In genomic region chr2:65298089-65298488, GRCh38 we compare ENCODE assay signal across 25 cellular contexts.
"Had no signal": no experiment of that assay in that cellular context is flagged by ENCODE, and none has a peak within 500 bp of the region (broad histone marks: within the 10 kb centered on the region; RNA-seq: fewer than 3 reads in every experiment).

No MANE protein-coding gene starts in this region.

- DNase-seq: activated CD4-positive, alpha-beta T cell treated with anti-CD3 and anti-CD28 coated beads, Interleukin-2, amount 10 ng/mL, durations not matched to agents 7 days and 5 days; activated CD4-positive, CD25-positive, alpha-beta regulatory T cell treated with anti-CD3 and anti-CD28 coated beads, Interleukin-2, amount 50 U/mL, for 72 hours; activated CD8-positive, alpha-beta memory T cell treated with anti-CD3 and anti-CD28 coated beads, Interleukin-2, amount 50 U/mL, for 48 hours; activated CD8-positive, alpha-beta T cell treated with anti-CD3 and anti-CD28 coated beads for 36 hours; activated naive CD4-positive, alpha-beta T cell treated with anti-CD3 and anti-CD28 coated beads, Interleukin-2, amount 50 U/mL, for 16 hours; activated naive CD8-positive, alpha-beta T cell treated with anti-CD3 and anti-CD28 coated beads, Interleukin-2, amount 10 ng/mL, durations not matched to agents 7 days and 5 days; activated T-cell treated with anti-CD3 and anti-CD28 coated beads, Interleukin-2, amount 50 U/mL, for 1 hour; adrenal gland; anterior cingulate cortex; MG63; NCI-H1092; NCI-H1417; NCI-H1930; NCI-H2171; NCI-H2227 treated with DMSO at 0.1 percent for 48 hours; NCI-H446 treated with DMSO at 0.1 percent for 48 hours; NCI-H524 treated with DMSO at 0.1 percent for 48 hours; NCI-H82; OCI-M1; RPMI8226; SW 1271 had no signal

- H3K9me3 Mint-ChIP-seq: activated CD4-positive, alpha-beta T cell treated with anti-CD3 and anti-CD28 coated beads, Interleukin-2, amount 10 ng/mL, durations not matched to agents 7 days and 5 days; activated CD8-positive, alpha-beta T cell treated with anti-CD3 and anti-CD28 coated beads for 36 hours; activated naive CD8-positive, alpha-beta T cell treated with anti-CD3 and anti-CD28 coated beads, Interleukin-2, amount 10 ng/mL, durations not matched to agents 7 days and 5 days; WTC11 had no signal

- H3K27ac Mint-ChIP-seq: activated CD4-positive, alpha-beta T cell treated with anti-CD3 and anti-CD28 coated beads, Interleukin-2, amount 10 ng/mL, durations not matched to agents 7 days and 5 days; activated CD8-positive, alpha-beta T cell treated with anti-CD3 and anti-CD28 coated beads for 36 hours; activated naive CD8-positive, alpha-beta T cell treated with anti-CD3 and anti-CD28 coated beads, Interleukin-2, amount 10 ng/mL, durations not matched to agents 7 days and 5 days; WTC11 had no signal

- H3K9me3 ChIP-seq: adrenal gland, MG63 had no signal

- H3K4me3 ChIP-seq: adrenal gland, MG63, SK-N-MC had no signal

- H3K27ac ChIP-seq: adrenal gland, SK-N-MC had no signal

- H3K36me3 Mint-ChIP-seq: WTC11 had no signal

- ATAC-seq: activated CD8-positive, alpha-beta T cell treated with anti-CD3 and anti-CD28 coated beads for 36 hours; Panc1; Right ventricle myocardium inferior; WTC11 had no signal

- H3K36me3 ChIP-seq: adrenal gland, MG63 had no signal

- H3K4me3 Mint-ChIP-seq: activated CD4-positive, alpha-beta T cell treated with anti-CD3 and anti-CD28 coated beads, Interleukin-2, amount 10 ng/mL, durations not matched to agents 7 days and 5 days; activated CD8-positive, alpha-beta T cell treated with anti-CD3 and anti-CD28 coated beads for 36 hours; activated naive CD8-positive, alpha-beta T cell treated with anti-CD3 and anti-CD28 coated beads, Interleukin-2, amount 10 ng/mL, durations not matched to agents 7 days and 5 days; WTC11 had no signal

- H3K27me3 ChIP-seq: adrenal gland, MG63 had no signal
